22 cellular contexts compared by ENCODE assay signal in genomic region chr19:49243129-49243528, GRCh38.
A peak's percentile ranks its signal among the peaks of the same experiment; 100 is the strongest.
DNase-seq lines count a peak whose midpoint lies in the region; ATAC-seq, FAIRE-seq and TF ChIP-seq lines count a peak whose summit lies in the region.
"Had no signal": no experiment of that assay in that cellular context is flagged by ENCODE, and none has a peak within 500 bp of the region (broad histone marks: within the 10 kb centered on the region; RNA-seq: fewer than 3 reads in every experiment).

No MANE protein-coding gene starts in this region.

- H3K36me3 Mint-ChIP-seq in GM23338 (ENCODE audit: low read depth) (no peaks in the 10 kb centered on the region), endodermal cell (ENCODE audit: low read depth) (no peaks in the 10 kb centered on the region)
- H3K36me3 Mint-ChIP-seq: CD14-positive monocyte; CD8-positive, alpha-beta memory T cell had no signal

- CTCF ChIA-PET in SK-N-SH (lab: Yijun Ruan, JAX) = interaction anchor here (0.6 to 1.6 kb wide), 3 partner anchors 16 to 145 kb away, joined by 3 read pairs; no protein-coding TSS in a partner anchor

- H3K27me3 Mint-ChIP-seq in GM23338 (ENCODE audit: insufficient read depth, low read depth, poor library complexity) (peaks cover 10% of the 10 kb centered on the region), endodermal cell (ENCODE audit: insufficient read depth) (peaks cover 17% of the 10 kb centered on the region)

- H3K27ac Mint-ChIP-seq in GM23338 (no peak overlapping the region), endodermal cell (no peak overlapping the region)
- H3K27ac Mint-ChIP-seq: B cell; CD14-positive monocyte; CD4-positive, alpha-beta T cell; CD8-positive, alpha-beta memory T cell; HFFc6 had no signal

- ATAC-seq in GM23338 (peak; percentile 91), GM18907 (IDR thresholded peaks at IDR 0.05; ENCODE audit: unreplicated experiment) (no peak)

- 57 to 67% methylated on average over 3 to 6 of the region's 6 CpGs for WGBS in endodermal cell (ENCODE audit: insufficient coverage in 1 of 2, insufficient read length in 1 of 2), 2 experiments
- 25% methylated on average over 6 of the region's 6 CpGs for WGBS in SK-N-SH (ENCODE audit: low lambda C conversion rate)

- H3F3A ChIP-seq in GM23338 (replicated peaks; ENCODE audit: low read depth) (no peaks in the 10 kb centered on the region), SK-N-SH (replicated peaks; ENCODE audit: insufficient read depth) (no peaks in the 10 kb centered on the region)

- H3K79me2 ChIP-seq in GM23338 (replicated peaks; ENCODE audit: insufficient read depth) (no peaks in the 10 kb centered on the region), osteoblast (ENCODE audit: insufficient read depth, low read length) (no peaks in the 10 kb centered on the region), SK-N-SH (ENCODE audit: insufficient read depth) (no peaks in the 10 kb centered on the region)

- H3K4me1 Mint-ChIP-seq in GM23338 (peaks cover 7% of the 10 kb centered on the region), endodermal cell (peaks cover 10% of the 10 kb centered on the region)
- H3K4me1 Mint-ChIP-seq: B cell; CD14-positive monocyte; CD8-positive, alpha-beta memory T cell had no signal

- H3K9me3 ChIP-seq in endodermal cell (ENCODE audit: control insufficient read depth, low read length) = no peaks in the 10 kb centered on the region
- H3K9me3 ChIP-seq in osteoblast (ENCODE audit: low read depth, low read length) = no peaks in the 10 kb centered on the region
- H3K9me3 ChIP-seq in SK-N-SH = no peaks in the 10 kb centered on the region
- H3K9me3 ChIP-seq: BLaER1 treated with 17β-estradiol and CSF1 and Interleukin-3, amounts not matched to agents 10 nM and 100 nM; HAP-1 had no signal

- TF ChIP-seq CTCF in GM23338 (conservative IDR thresholded peaks at IDR 0.05; ENCODE audit: low read depth in 2 of 2) (no peak), endodermal cell (conservative IDR thresholded peaks at IDR 0.05) (no peak), osteoblast (IDR thresholded peaks at IDR 0.05; ENCODE audit: extremely low read depth, low read depth, low read length) (no peak), SK-N-SH (IDR thresholded peaks at IDR 0.05) (no peak), D721Med (IDR thresholded peaks at IDR 0.05; ENCODE audit: insufficient read depth, missing control alignments) (no peak)

- H3K4me1 ChIP-seq in GM23338 (ENCODE audit: insufficient read depth) (peaks cover 8% of the 10 kb centered on the region; the same call in 1 of the 2 replicates), endodermal cell (ENCODE audit: control insufficient read depth, insufficient read depth, low read length) (no peaks in the 10 kb centered on the region), osteoblast (ENCODE audit: insufficient read depth, low read length) (no peaks in the 10 kb centered on the region), SK-N-SH (ENCODE audit: control insufficient read depth in 1 of 2, insufficient read depth in 2 of 2, low read depth in 1 of 2, low read length in 1 of 2) (no peaks in the 10 kb centered on the region)
- H3K4me1 ChIP-seq: HAP-1 had no signal

- peak overlapping the region; percentile 7; the same call in 1 of the 3 replicates for H3K4me3 Mint-ChIP-seq in GM23338
- no peak overlapping the region for H3K4me3 Mint-ChIP-seq in endodermal cell
- H3K4me3 Mint-ChIP-seq: B cell; CD14-positive monocyte; CD4-positive, alpha-beta T cell; CD8-positive, alpha-beta memory T cell; HFFc6 had no signal

- H3K27ac ChIP-seq in GM23338 (ENCODE audit: low read depth) = no peak overlapping the region
- H3K27ac ChIP-seq in endodermal cell (ENCODE audit: low read depth, low read length) = no peak overlapping the region
- H3K27ac ChIP-seq in osteoblast (ENCODE audit: low read depth, low read length) = no peak overlapping the region
- H3K27ac ChIP-seq in SK-N-SH (ENCODE audit: low read depth in 2 of 2, low read length in 1 of 2) = no peak overlapping the region
- H3K27ac ChIP-seq: BLaER1 treated with 17β-estradiol and CSF1 and Interleukin-3, amounts not matched to agents 10 nM and 100 nM; GM23248 had no signal

- H3K36me3 ChIP-seq in GM23338 (ENCODE audit: insufficient read depth) (no peaks in the 10 kb centered on the region), endodermal cell (ENCODE audit: control insufficient read depth, insufficient read depth, low read length) (no peaks in the 10 kb centered on the region), osteoblast (ENCODE audit: insufficient read depth, low read length) (no peaks in the 10 kb centered on the region), SK-N-SH (replicated peaks in 1 of 2; ENCODE audit: control insufficient read depth in 1 of 2, insufficient read depth in 2 of 2, low read length in 1 of 2) (no peaks in the 10 kb centered on the region)
- H3K36me3 ChIP-seq: BLaER1 treated with 17β-estradiol and CSF1 and Interleukin-3, amounts not matched to agents 10 nM and 100 nM; HAP-1 had no signal

- no peaks in the 10 kb centered on the region for H3K27me3 ChIP-seq in GM23338 (ENCODE audit: insufficient read depth)
- H3K27me3 ChIP-seq in endodermal cell (ENCODE audit: control insufficient read depth, insufficient read depth, low read length, poor library complexity, severe bottlenecking) = no peaks in the 10 kb centered on the region
- H3K27me3 ChIP-seq in osteoblast (ENCODE audit: insufficient read depth, low read length) = no peaks in the 10 kb centered on the region
- H3K27me3 ChIP-seq in SK-N-SH (ENCODE audit: insufficient read depth) = peaks cover 11% of the 10 kb centered on the region; the same call in 1 of the 2 replicates
- H3K27me3 ChIP-seq: BLaER1 treated with 17β-estradiol and CSF1 and Interleukin-3, amounts not matched to agents 10 nM and 100 nM had no signal

- H3K4me2 ChIP-seq in GM23338 (no peak overlapping the region), osteoblast (ENCODE audit: insufficient read depth, low read length) (no peak overlapping the region), SK-N-SH (no peak overlapping the region)

- H3K9ac ChIP-seq in endodermal cell (ENCODE audit: extremely low read depth, low read length, poor library complexity, severe bottlenecking) = no peak overlapping the region
- H3K9ac ChIP-seq in SK-N-SH = no peak overlapping the region
- H3K9ac ChIP-seq: BLaER1 treated with 17β-estradiol and CSF1 and Interleukin-3, amounts not matched to agents 10 nM and 100 nM; GM23248 had no signal

- peak overlapping the region; percentile 18; the same call in 1 of the 2 replicates for H2AFZ ChIP-seq in GM23338
- no peak overlapping the region for H2AFZ ChIP-seq in osteoblast (ENCODE audit: low read length)
- no peak overlapping the region for H2AFZ ChIP-seq in SK-N-SH (ENCODE audit: low read depth)
- H2AFZ ChIP-seq: GM23248 had no signal

- H3K9me2 ChIP-seq in GM23338 (ENCODE audit: insufficient read depth) = no peaks in the 10 kb centered on the region
- no peaks in the 10 kb centered on the region for H3K9me2 ChIP-seq in SK-N-SH

- no peak for FAIRE-seq in D721Med (lab: Jason Lieb, UNC)
- FAIRE-seq: GM12891, GM18507, GM19239 had no signal

- DNase-seq in GM23338 (ENCODE audit: low spot score) (peak; percentile 35), endodermal cell (peak; percentile 56), mesenteric fat pad (ENCODE audit: low spot score) (peak; percentile 43), osteoblast (ENCODE audit: insufficient read length, low spot score, missing footprints) (peak; percentile 51), SK-N-SH (no peak), D721Med (ENCODE audit: insufficient read length, low spot score) (no peak), NCI-H526 treated with DMSO at 0.1 percent for 48 hours (lab: John Stamatoyannopoulos, UW) (no peak)
- DNase-seq: CD4-positive, alpha-beta T cell; CD8-positive, alpha-beta memory T cell; DMS53; DMS79 treated with DMSO at 0.1 percent for 48 hours; GF-D8; GM23248; HFFc6 had no signal

- H3K9me3 Mint-ChIP-seq in GM23338 (no peaks in the 10 kb centered on the region), endodermal cell (no peaks in the 10 kb centered on the region)
- H3K9me3 Mint-ChIP-seq: CD4-positive, alpha-beta T cell; CD8-positive, alpha-beta memory T cell; HFFc6 had no signal

- POLR2A ChIA-PET in SK-N-SH (lab: Yijun Ruan, JAX) = no interaction called here

- TF ChIP-seq RAD21 in SK-N-SH (IDR thresholded peaks at IDR 0.05; ENCODE audit: low read length) = no peak

- H3K4me3 ChIP-seq in GM23338 (no peak overlapping the region), endodermal cell (ENCODE audit: low read length) (no peak overlapping the region), osteoblast (ENCODE audit: insufficient read depth, low read length) (no peak overlapping the region), SK-N-SH (ENCODE audit: low read depth in 2 of 2, low read length in 1 of 2) (no peak overlapping the region)
- H3K4me3 ChIP-seq: BLaER1 treated with 17β-estradiol and CSF1 and Interleukin-3, amounts not matched to agents 10 nM and 100 nM; GM23248; HAP-1 had no signal

- no peak for TF ChIP-seq EP300 in SK-N-SH (IDR thresholded peaks at IDR 0.05; ENCODE audit: borderline replicate concordance in 1 of 2, low read depth in 1 of 2, low read length in 1 of 2)

- H4K20me1 ChIP-seq in GM23338 (replicated peaks; ENCODE audit: insufficient read depth) = no peaks in the 10 kb centered on the region
- no peaks in the 10 kb centered on the region for H4K20me1 ChIP-seq in osteoblast (ENCODE audit: insufficient read depth, low read length)
- H4K20me1 ChIP-seq in SK-N-SH (ENCODE audit: insufficient read depth) = no peaks in the 10 kb centered on the region
- H4K20me1 ChIP-seq: BLaER1 treated with 17β-estradiol and CSF1 and Interleukin-3, amounts not matched to agents 10 nM and 100 nM had no signal

TF ChIP-seq in GM23338, 12 proteins besides CTCF, POLR2A, EP300 and RAD21 (continues in another document):
- TF ChIP-seq EZH2phosphoT487 (IDR thresholded peaks at IDR 0.05; ENCODE audit: unreplicated experiment) (no peak), ETS1 (IDR thresholded peaks at IDR 0.05) (no peak)

TF ChIP-seq in SK-N-SH, 30 proteins besides CTCF, POLR2A, EP300 and RAD21 (continues in another document):
- TF ChIP-seq TCF12 (IDR thresholded peaks at IDR 0.05) = no peak
- no peak for TF ChIP-seq JUND (IDR thresholded peaks at IDR 0.05)

Comparison
In these comparisons a context has a peak if more than half of its experiments do, and no peak if none do; other contexts are left out.
1. DNase-seq: peak in GM23338 (single experiment), endodermal cell (single experiment), mesenteric fat pad (single experiment) and osteoblast (single experiment); none in SK-N-SH (single experiment), D721Med (single experiment) and NCI-H526 treated with DMSO at 0.1 percent for 48 hours (single experiment).